Comparison of ENCODE assay signal across 8 cellular contexts in the genomic region with DNA sequence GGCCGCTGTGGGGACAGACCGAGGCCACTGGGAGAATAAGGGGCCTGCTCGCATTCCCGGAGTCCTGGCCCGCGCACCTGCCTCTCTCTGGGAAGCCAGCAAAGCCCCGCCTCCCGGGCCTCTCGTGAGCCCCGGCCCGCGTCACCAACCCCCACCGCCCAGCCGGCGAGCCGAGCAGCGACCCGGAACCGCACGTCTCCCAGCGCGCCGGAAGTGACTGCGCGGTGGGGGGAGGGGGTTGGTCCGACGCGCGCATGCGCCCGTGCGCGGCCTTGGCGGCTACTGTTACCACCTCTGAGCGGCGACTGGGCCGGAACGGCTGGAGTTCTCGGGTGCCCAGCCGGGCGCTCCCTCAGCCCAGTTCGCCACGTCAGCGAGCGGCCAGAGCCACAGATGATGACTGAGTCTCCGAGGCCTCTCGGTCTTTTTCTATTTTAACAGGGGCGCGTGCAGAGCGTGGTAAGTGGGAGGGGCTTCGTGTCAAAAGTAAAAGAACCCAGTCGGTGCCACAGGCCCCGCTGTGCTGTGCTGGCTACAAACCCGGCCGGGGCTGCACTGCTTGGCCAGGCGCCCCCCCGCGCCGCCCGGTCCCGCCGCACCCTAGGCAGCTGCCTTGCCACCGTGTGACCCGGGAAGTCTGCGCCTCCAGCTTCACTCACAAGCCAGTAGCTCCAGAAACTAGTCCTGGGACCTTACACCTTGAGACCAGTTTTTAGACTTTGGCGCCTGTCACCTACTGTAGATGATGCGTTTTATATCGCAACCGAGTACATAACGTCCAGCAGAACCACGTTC. TPM values are rescaled to one million over a fixed set of nuclear protein-coding genes. Genes with fewer than 3 reads are reported as not detected.
A peak's percentile ranks its signal among the peaks of the same experiment; 100 is the strongest.
DNase-seq lines count a peak whose midpoint lies in the region; ATAC-seq and TF ChIP-seq lines count a peak whose summit lies in the region.

A gene with protein sequence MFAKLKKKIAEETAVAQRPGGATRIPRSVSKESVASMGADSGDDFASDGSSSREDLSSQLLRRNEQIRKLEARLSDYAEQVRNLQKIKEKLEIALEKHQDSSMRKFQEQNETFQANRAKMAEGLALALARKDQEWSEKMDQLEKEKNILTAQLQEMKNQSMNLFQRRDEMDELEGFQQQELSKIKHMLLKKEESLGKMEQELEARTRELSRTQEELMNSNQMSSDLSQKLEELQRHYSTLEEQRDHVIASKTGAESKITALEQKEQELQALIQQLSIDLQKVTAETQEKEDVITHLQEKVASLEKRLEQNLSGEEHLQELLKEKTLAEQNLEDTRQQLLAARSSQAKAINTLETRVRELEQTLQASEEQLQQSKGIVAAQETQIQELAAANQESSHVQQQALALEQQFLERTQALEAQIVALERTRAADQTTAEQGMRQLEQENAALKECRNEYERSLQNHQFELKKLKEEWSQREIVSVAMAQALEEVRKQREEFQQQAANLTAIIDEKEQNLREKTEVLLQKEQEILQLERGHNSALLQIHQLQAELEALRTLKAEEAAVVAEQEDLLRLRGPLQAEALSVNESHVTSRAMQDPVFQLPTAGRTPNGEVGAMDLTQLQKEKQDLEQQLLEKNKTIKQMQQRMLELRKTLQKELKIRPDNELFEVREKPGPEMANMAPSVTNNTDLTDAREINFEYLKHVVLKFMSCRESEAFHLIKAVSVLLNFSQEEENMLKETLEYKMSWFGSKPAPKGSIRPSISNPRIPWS (minus strand): TSS at position 190 of the 795 bp plus-strand sequence. CDS start 2,372 bp downstream, outside the sequence.

- no peaks in the 10 kb centered on the region for H3K9me3 Mint-ChIP-seq in activated T-helper 2 cell treated with anti-CD3 and anti-CD28 coated beads, Interferon-gamma antibody, Interleukin-2, Interleukin-4, amounts not matched to agents 10 μg/mL and 5 μg/mL and 100 μg/mL, durations not matched to agents 14 hours and 24 hours and 36 hours
- H3K9me3 Mint-ChIP-seq in naive thymus-derived CD8-positive, alpha-beta T cell, result no peaks in the 10 kb centered on the region
- H3K9me3 Mint-ChIP-seq in stimulated activated naive B cell treated with anti-CD40 and anti-IgM and Interleukin-4, amounts not matched to agents 10 μg/mL and 1 μg/mL and 100 μg/mL, for 72 hours, result no peaks in the 10 kb centered on the region

- peak within 1 kb of the TSS; percentile 95 for H3K4me3 Mint-ChIP-seq in activated T-helper 2 cell treated with anti-CD3 and anti-CD28 coated beads, Interferon-gamma antibody, Interleukin-2, Interleukin-4, amounts not matched to agents 10 μg/mL and 5 μg/mL and 100 μg/mL, durations not matched to agents 14 hours and 24 hours and 36 hours (ENCODE audit: low read depth)
- H3K4me3 Mint-ChIP-seq in naive thymus-derived CD8-positive, alpha-beta T cell, result peak within 1 kb of the TSS; percentile 91 to 98 (median 96)
- H3K4me3 Mint-ChIP-seq in stimulated activated naive B cell treated with anti-CD40 and anti-IgM and Interleukin-4, amounts not matched to agents 10 μg/mL and 1 μg/mL and 100 μg/mL, for 72 hours, result peak within 1 kb of the TSS; percentile 88 to 89

- H3K4me3 ChIP-seq in LNCaP clone FGC (ENCODE audit: low read depth, low read length) (peak within 1 kb of the TSS; percentile 78), fibroblast of mammary gland (ENCODE audit: control insufficient read depth, low read depth, low read length) (peak within 1 kb of the TSS; percentile 90)

- TF ChIP-seq CTCF in LNCaP clone FGC (IDR thresholded peaks at IDR 0.05; ENCODE audit: control insufficient read depth, extremely low read depth, insufficient read depth) (no peak), fibroblast of mammary gland (conservative IDR thresholded peaks at IDR 0.05; ENCODE audit: control insufficient read depth, insufficient read depth, low read depth, low read length) (no peak)

- DNase-seq in EH (ENCODE audit: low read depth) (peak; percentile 95), GOT3 (lab: John Stamatoyannopoulos, UW) (peak; percentile 65), LNCaP clone FGC (ENCODE audit: low read depth) (peak; percentile 81), RPMI8226 (peak; percentile 97), fibroblast of mammary gland (ENCODE audit: low read depth) (peak; percentile 92)
- DNase-seq in activated T-helper 2 cell treated with anti-CD3 and anti-CD28 coated beads, Interferon-gamma antibody, Interleukin-2, Interleukin-4, amounts not matched to agents 10 μg/mL and 5 μg/mL and 100 μg/mL, durations not matched to agents 14 hours and 24 hours and 36 hours (ENCODE audit: low spot score), result peak; percentile 92
- DNase-seq in naive thymus-derived CD8-positive, alpha-beta T cell, result peak; percentile 89 to 97 (median 94)
- peak; percentile 90 for DNase-seq in stimulated activated naive B cell treated with anti-CD40 and anti-IgM and Interleukin-4, amounts not matched to agents 10 μg/mL and 1 μg/mL and 100 μg/mL, for 72 hours

- intact Hi-C loops in activated T-helper 2 cell treated with anti-CD3 and anti-CD28 coated beads, Interferon-gamma antibody, Interleukin-2, Interleukin-4, amounts not matched to agents 10 μg/mL and 5 μg/mL and 100 μg/mL, durations not matched to agents 14 hours and 24 hours and 36 hours (cut with micrococcal nuclease), result loop anchor here (1.0 to 5.0 kb wide), 6 partner anchors 71 to 524 kb away; a partner anchor contains a TSS

- POLR2A ChIA-PET in naive thymus-derived CD8-positive, alpha-beta T cell (lab: Charles Lee), result interaction anchor here (0.6 to 3.0 kb wide), 17 partner anchors 9 to 320 kb away, joined by 3 to 74 read pairs (median 4); a partner anchor contains a TSS

- H3K4me1 Mint-ChIP-seq in activated T-helper 2 cell treated with anti-CD3 and anti-CD28 coated beads, Interferon-gamma antibody, Interleukin-2, Interleukin-4, amounts not matched to agents 10 μg/mL and 5 μg/mL and 100 μg/mL, durations not matched to agents 14 hours and 24 hours and 36 hours (ENCODE audit: low read depth), result peaks cover 25% of the 10 kb centered on the region
- peaks cover 13 to 37% (median 31%) of the 10 kb centered on the region in 4 donors for H3K4me1 Mint-ChIP-seq in naive thymus-derived CD8-positive, alpha-beta T cell
- peaks cover 10 to 33% of the 10 kb centered on the region in 2 donors for H3K4me1 Mint-ChIP-seq in stimulated activated naive B cell treated with anti-CD40 and anti-IgM and Interleukin-4, amounts not matched to agents 10 μg/mL and 1 μg/mL and 100 μg/mL, for 72 hours

- H3K27ac Mint-ChIP-seq in activated T-helper 2 cell treated with anti-CD3 and anti-CD28 coated beads, Interferon-gamma antibody, Interleukin-2, Interleukin-4, amounts not matched to agents 10 μg/mL and 5 μg/mL and 100 μg/mL, durations not matched to agents 14 hours and 24 hours and 36 hours, result peak within 1 kb of the TSS; percentile 98
- peak within 1 kb of the TSS; percentile 94 to 99 (median 98) for H3K27ac Mint-ChIP-seq in naive thymus-derived CD8-positive, alpha-beta T cell
- H3K27ac Mint-ChIP-seq in stimulated activated naive B cell treated with anti-CD40 and anti-IgM and Interleukin-4, amounts not matched to agents 10 μg/mL and 1 μg/mL and 100 μg/mL, for 72 hours, result peak within 1 kb of the TSS; percentile 99

- peaks cover 34% of the 10 kb centered on the region for H3K36me3 Mint-ChIP-seq in activated T-helper 2 cell treated with anti-CD3 and anti-CD28 coated beads, Interferon-gamma antibody, Interleukin-2, Interleukin-4, amounts not matched to agents 10 μg/mL and 5 μg/mL and 100 μg/mL, durations not matched to agents 14 hours and 24 hours and 36 hours (ENCODE audit: low read depth)
- peaks cover 0 to 23% (median 3%) of the 10 kb centered on the region in 3 donors for H3K36me3 Mint-ChIP-seq in naive thymus-derived CD8-positive, alpha-beta T cell
- H3K36me3 Mint-ChIP-seq in stimulated activated naive B cell treated with anti-CD40 and anti-IgM and Interleukin-4, amounts not matched to agents 10 μg/mL and 1 μg/mL and 100 μg/mL, for 72 hours, result peaks cover 2 to 6% of the 10 kb centered on the region in 2 donors

- peak; percentile 83 to 86 for ATAC-seq in naive thymus-derived CD8-positive, alpha-beta T cell
- ATAC-seq in stimulated activated naive B cell treated with anti-CD40 and anti-IgM and Interleukin-4, amounts not matched to agents 10 μg/mL and 1 μg/mL and 100 μg/mL, for 72 hours (replicated peaks), result peak; percentile 89 to 91

- H3K27me3 Mint-ChIP-seq in activated T-helper 2 cell treated with anti-CD3 and anti-CD28 coated beads, Interferon-gamma antibody, Interleukin-2, Interleukin-4, amounts not matched to agents 10 μg/mL and 5 μg/mL and 100 μg/mL, durations not matched to agents 14 hours and 24 hours and 36 hours (ENCODE audit: low read depth), result no peaks in the 10 kb centered on the region
- no peaks in the 10 kb centered on the region for H3K27me3 Mint-ChIP-seq in naive thymus-derived CD8-positive, alpha-beta T cell
- H3K27me3 Mint-ChIP-seq in stimulated activated naive B cell treated with anti-CD40 and anti-IgM and Interleukin-4, amounts not matched to agents 10 μg/mL and 1 μg/mL and 100 μg/mL, for 72 hours, result no peaks in the 10 kb centered on the region

RNA-seq across cellular contexts. Expression of the gene that starts here (rescaled TPM):
- total RNA-seq in activated T-helper 2 cell treated with anti-CD3 and anti-CD28 coated beads, Interferon-gamma antibody, Interleukin-2, Interleukin-4, amounts not matched to agents 10 μg/mL and 5 μg/mL and 100 μg/mL, durations not matched to agents 14 hours and 24 hours and 36 hours, result 15.5 and 16.1 TPM in 2 replicates
- total RNA-seq in naive thymus-derived CD8-positive, alpha-beta T cell, result 10 to 100 TPM; 28.4 to 31.1 TPM
- 1 to 10 TPM; 2.4 to 6.8 (median 6.8) TPM for polyA plus RNA-seq in naive thymus-derived CD8-positive, alpha-beta T cell

Comparison
In these comparisons a context has a peak if more than half of its experiments do, and no peak if none do; other contexts are left out.
1. Peak in every context shown above with its lines: DNase-seq, ATAC-seq and H3K4me3 ChIP-seq.